ENCODE assay signal across 9 cellular contexts in the genomic region with DNA sequence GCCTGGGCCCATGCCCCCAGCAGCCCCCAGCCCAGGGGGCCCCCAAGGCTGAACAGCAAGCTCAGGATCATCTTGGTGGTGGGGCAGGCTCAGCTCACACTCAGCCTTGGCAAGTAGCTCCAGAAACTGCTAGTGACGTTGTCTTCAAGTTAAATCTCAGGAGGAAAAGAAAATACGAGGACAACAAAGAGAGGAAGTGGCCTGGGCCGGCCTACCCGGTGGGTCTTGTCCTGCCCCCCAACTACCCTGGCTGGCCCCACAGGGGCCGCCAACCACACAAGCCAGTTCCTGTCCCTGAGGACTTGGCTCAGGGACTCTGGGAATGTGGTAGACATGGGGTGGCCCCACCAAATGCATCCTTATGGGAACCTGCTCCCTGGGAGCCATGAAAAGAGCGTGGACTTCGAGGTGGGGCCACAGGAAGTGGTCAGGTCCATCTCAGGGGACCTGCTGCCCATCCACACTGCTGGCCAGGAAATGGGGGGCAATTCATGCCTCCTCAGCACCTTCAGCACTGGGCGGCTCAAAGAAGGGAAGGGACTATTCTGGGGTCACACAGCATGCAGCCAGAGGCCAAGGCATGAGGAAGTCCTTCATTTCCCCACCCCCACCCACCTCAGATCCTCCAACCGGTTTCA. TPM values are rescaled to one million over a fixed set of nuclear protein-coding genes. Genes with fewer than 3 reads are reported as not detected.
A peak's percentile ranks its signal among the peaks of the same experiment; 100 is the strongest.
DNase-seq lines count a peak whose midpoint lies in the region; ATAC-seq and TF ChIP-seq lines count a peak whose summit lies in the region.
"Had no signal": no experiment of that assay in that cellular context is flagged by ENCODE, and none has a peak within 500 bp of the region (broad histone marks: within the 10 kb centered on the region; RNA-seq: fewer than 3 reads in every experiment).

TSS of gene MMRN2 (minus strand) at position 145 of the 638 bp plus-strand sequence. CDS start at position 71, 74 bp downstream.

- H3K27me3 Mint-ChIP-seq in nephron (ENCODE audit: low read depth), result peaks cover 2% of the 10 kb centered on the region
- no peaks in the 10 kb centered on the region for H3K27me3 Mint-ChIP-seq in naive thymus-derived CD4-positive, alpha-beta T cell

- H3K36me3 Mint-ChIP-seq in nephron (ENCODE audit: low read depth), result peaks cover 5% of the 10 kb centered on the region
- H3K36me3 Mint-ChIP-seq in naive thymus-derived CD4-positive, alpha-beta T cell, result peaks cover 0 to 2% (median 0%) of the 10 kb centered on the region in 5 donors

- peaks cover 43% of the 10 kb centered on the region for H3K4me1 Mint-ChIP-seq in nephron
- H3K4me1 Mint-ChIP-seq in naive thymus-derived CD4-positive, alpha-beta T cell, result peaks cover 0 to 6% (median 2%) of the 10 kb centered on the region in 7 donors

- peak within 1 kb of the TSS in 3 of 4 donors; percentile 79 to 84 (median 80) for H3K27ac ChIP-seq in gastroesophageal sphincter
- H3K27ac ChIP-seq in upper lobe of left lung, result peak within 1 kb of the TSS; percentile 81 to 90 (median 85)
- H3K27ac ChIP-seq in naive thymus-derived CD4-positive, alpha-beta T cell (ENCODE audit: low read depth, low read length), result no peak within 1 kb of the TSS

- ATAC-seq in gastroesophageal sphincter (no peak), upper lobe of left lung (ENCODE audit: low FRiP score in 2 of 2) (no peak), GM18498 (IDR thresholded peaks at IDR 0.05; ENCODE audit: unreplicated experiment) (no peak)
- no peak for ATAC-seq in naive thymus-derived CD4-positive, alpha-beta T cell
- no peak for ATAC-seq in activated CD4-positive, CD25-positive, alpha-beta regulatory T cell treated with anti-CD3 and anti-CD28 coated beads, Interleukin-2, amount 50 U/mL, for 24 hours

- H3K9me3 Mint-ChIP-seq in nephron, result peaks cover 4% of the 10 kb centered on the region
- peaks cover 0 to 10% (median 2%) of the 10 kb centered on the region in 11 donors for H3K9me3 Mint-ChIP-seq in naive thymus-derived CD4-positive, alpha-beta T cell

- POLR2A ChIA-PET in naive thymus-derived CD4-positive, alpha-beta T cell (lab: Charles Lee), result interaction anchor here (1.2 to 1.5 kb wide), 2 partner anchors 10 to 12 kb away, joined by 4 to 5 read pairs; no protein-coding TSS in a partner anchor

- TF ChIP-seq CTCF in gastroesophageal sphincter (IDR thresholded peaks at IDR 0.05), result no peak
- TF ChIP-seq CTCF in nephron (IDR thresholded peaks at IDR 0.05; ENCODE audit: unreplicated experiment in 3 of 3), result no peak
- no peak for TF ChIP-seq CTCF in upper lobe of left lung (IDR thresholded peaks at IDR 0.05)

- H3K27me3 ChIP-seq in gastroesophageal sphincter (no peaks in the 10 kb centered on the region), upper lobe of left lung (no peaks in the 10 kb centered on the region)
- no peaks in the 10 kb centered on the region for H3K27me3 ChIP-seq in naive thymus-derived CD4-positive, alpha-beta T cell (ENCODE audit: control insufficient read depth in 2 of 2, insufficient read depth in 2 of 2, low read length in 2 of 2)
- H3K27me3 ChIP-seq: brain microvascular endothelial cell had no signal

- CTCF ChIA-PET in naive thymus-derived CD4-positive, alpha-beta T cell (lab: Charles Lee), result interaction anchor here (0.7 to 2.5 kb wide), 3 partner anchors 9 to 14 kb away, joined by 3 to 11 read pairs (median 3); no protein-coding TSS in a partner anchor

- H3K36me3 ChIP-seq in gastroesophageal sphincter (no peaks in the 10 kb centered on the region), upper lobe of left lung (no peaks in the 10 kb centered on the region)
- H3K36me3 ChIP-seq in naive thymus-derived CD4-positive, alpha-beta T cell (ENCODE audit: control insufficient read depth in 2 of 3, insufficient read depth in 3 of 3, low read length in 3 of 3), result no peaks in the 10 kb centered on the region
- H3K36me3 ChIP-seq: brain microvascular endothelial cell had no signal

- DNase-seq in UCSD-AML1 (lab: John Stamatoyannopoulos, UW; ENCODE audit: unreplicated experiment), result peak; percentile 54
- peak in 1 of 2 donors; percentile 58 for DNase-seq in upper lobe of left lung
- DNase-seq in naive thymus-derived CD4-positive, alpha-beta T cell, result no peak
- DNase-seq in NCI-H187 treated with DMSO at 0.1 percent for 48 hours (lab: John Stamatoyannopoulos, UW), result no peak
- DNase-seq: brain microvascular endothelial cell had no signal

- 33 to 80% methylated on average over 1 to 2 of the region's 9 CpGs for WGBS in gastroesophageal sphincter (ENCODE audit: low coverage in 1 of 2), 2 donors
- 49 to 63% methylated on average over 7 to 8 of the region's 9 CpGs for WGBS in upper lobe of left lung, 2 donors

- H3K4me1 ChIP-seq in gastroesophageal sphincter, result peaks cover 0 to 84% (median 32%) of the 10 kb centered on the region in 3 donors
- peaks cover 23 to 62% (median 55%) of the 10 kb centered on the region in 4 donors for H3K4me1 ChIP-seq in upper lobe of left lung
- peaks cover 0 to 7% of the 10 kb centered on the region in 2 donors for H3K4me1 ChIP-seq in naive thymus-derived CD4-positive, alpha-beta T cell (ENCODE audit: control insufficient read depth in 2 of 2, insufficient read depth in 2 of 2, low read length in 2 of 2)

- no peak for TF ChIP-seq EP300 in gastroesophageal sphincter (IDR thresholded peaks at IDR 0.05)
- no peak for TF ChIP-seq EP300 in upper lobe of left lung (IDR thresholded peaks at IDR 0.05)

- H3K4me3 Mint-ChIP-seq in nephron, result peak within 1 kb of the TSS; percentile 56 to 75 (median 65)
- no peak within 1 kb of the TSS for H3K4me3 Mint-ChIP-seq in naive thymus-derived CD4-positive, alpha-beta T cell

- H3K4me3 ChIP-seq in gastroesophageal sphincter (peak within 1 kb of the TSS in 1 of 2 donors; percentile 44), upper lobe of left lung (peak within 1 kb of the TSS; percentile 27 to 47 (median 38))
- H3K4me3 ChIP-seq in naive thymus-derived CD4-positive, alpha-beta T cell (ENCODE audit: low read length), result no peak within 1 kb of the TSS

- no peaks in the 10 kb centered on the region for H3K9me3 ChIP-seq in gastroesophageal sphincter
- H3K9me3 ChIP-seq in upper lobe of left lung, result peaks cover 0 to 2% (median 0%) of the 10 kb centered on the region in 4 donors
- H3K9me3 ChIP-seq in naive thymus-derived CD4-positive, alpha-beta T cell (ENCODE audit: control insufficient read depth in 2 of 3, low read length in 3 of 3), result no peaks in the 10 kb centered on the region

- H3K27ac Mint-ChIP-seq in nephron, result peak within 1 kb of the TSS; percentile 66 to 88 (median 67)
- peak within 1 kb of the TSS in 1 of 9 donors; percentile 8 for H3K27ac Mint-ChIP-seq in naive thymus-derived CD4-positive, alpha-beta T cell

- TF ChIP-seq POLR2A in gastroesophageal sphincter (IDR thresholded peaks at IDR 0.05) (peak in 1 of 2 donors; percentile 22), upper lobe of left lung (IDR thresholded peaks at IDR 0.05) (peak in 1 of 4 donors; percentile 27)

- intact Hi-C loops in naive thymus-derived CD4-positive, alpha-beta T cell (cut with micrococcal nuclease), result no loop called here

RNA-seq across cellular contexts. Expression of gene MMRN2, which starts in this region (rescaled TPM):
- total RNA-seq in gastroesophageal sphincter (10 to 100 TPM; 18.5 to 77.7 (median 42.2) TPM), upper lobe of left lung (10 to 100 TPM; 18.8 to 76.8 (median 31.3) TPM)
- under 1 TPM in 2 of 5 experiments, not detected in 3; 0.50 to 0.86 TPM for total RNA-seq in naive thymus-derived CD4-positive, alpha-beta T cell
- polyA plus RNA-seq in naive thymus-derived CD4-positive, alpha-beta T cell, result under 1 TPM; 0.18 to 0.34 TPM

Comparison
In these comparisons a context has a peak if more than half of its experiments do, and no peak if none do; other contexts are left out.
1. RNA of gene MMRN2 (total RNA-seq): 18.5 to 77.7 TPM in gastroesophageal sphincter and 18.8 to 76.8 TPM in upper lobe of left lung; 0.50 to 0.86 TPM in naive thymus-derived CD4-positive, alpha-beta T cell; every median in the first group is over 10 times any median in the second.
2. H3K4me3 Mint-ChIP-seq: peak in nephron (3 of 3); none in naive thymus-derived CD4-positive, alpha-beta T cell (0 of 10).